9 cellular contexts compared by ENCODE assay signal in genomic region chr11:68146704-68147474, GRCh38.
DNase-seq lines count a peak whose midpoint lies in the region; ATAC-seq and TF ChIP-seq lines count a peak whose summit lies in the region.
"Had no signal": no experiment of that assay in that cellular context is flagged by ENCODE, and none has a peak within 500 bp of the region (broad histone marks: within the 10 kb centered on the region; RNA-seq: fewer than 3 reads in every experiment).

No MANE protein-coding gene starts in this region.

- H3K4me3 ChIP-seq in RWPE2 (ENCODE audit: severe bottlenecking), result no peak overlapping the region
- H3K4me3 ChIP-seq: thoracic aorta had no signal

- DNase-seq in activated effector memory CD4-positive, alpha-beta T cell treated with anti-CD3 and anti-CD28 coated beads, Interleukin-2, amount 50 U/mL, for 16 hours, result peak; percentile 47
- DNase-seq in activated effector memory CD4-positive, alpha-beta T cell treated with Interleukin-2 at 50 U/mL for 16 hours, result no peak
- DNase-seq in RWPE2 (ENCODE audit: low spot score) (peak; percentile 53), hepatic stellate cell (ENCODE audit: low spot score) (peak; percentile 65)
- DNase-seq in activated naive CD4-positive, alpha-beta T cell treated with Interleukin-2 at 50 U/mL for 16 hours, result no peak

- H3K9me3 ChIP-seq in RWPE2 (ENCODE audit: severe bottlenecking), result no peaks in the 10 kb centered on the region
- H3K9me3 ChIP-seq: thoracic aorta had no signal

- ATAC-seq in RWPE2 (ENCODE audit: low read depth) (peak; percentile 48; the same call in 2 of the 3 replicates), HG03196 (IDR thresholded peaks at IDR 0.05; ENCODE audit: unreplicated experiment) (no peak), GM21619 (IDR thresholded peaks at IDR 0.05; ENCODE audit: unreplicated experiment) (no peak), GM21515 (IDR thresholded peaks at IDR 0.05; ENCODE audit: unreplicated experiment) (no peak)

- H3K36me3 ChIP-seq in RWPE2 (ENCODE audit: low read depth), result no peaks in the 10 kb centered on the region
- H3K36me3 ChIP-seq: thoracic aorta had no signal

- no peaks in the 10 kb centered on the region for H3K4me1 ChIP-seq in RWPE2 (ENCODE audit: insufficient read depth, poor library complexity, severe bottlenecking)

- H3K27me3 ChIP-seq in RWPE2 (ENCODE audit: insufficient read depth, poor library complexity, severe bottlenecking), result no peaks in the 10 kb centered on the region

- TF ChIP-seq CTCF in RWPE2 (IDR thresholded peaks at IDR 0.05; ENCODE audit: poor library complexity, severe bottlenecking), result no peak

- no peak overlapping the region for H3K27ac ChIP-seq in RWPE2 (ENCODE audit: poor library complexity, severe bottlenecking)
- H3K27ac ChIP-seq: thoracic aorta had no signal

Comparison
In these comparisons a context has a peak if more than half of its experiments do, and no peak if none do; other contexts are left out.
1. DNase-seq: peak in activated effector memory CD4-positive, alpha-beta T cell treated with anti-CD3 and anti-CD28 coated beads, Interleukin-2, amount 50 U/mL, for 16 hours (single experiment), RWPE2 (single experiment) and hepatic stellate cell (single experiment); none in activated effector memory CD4-positive, alpha-beta T cell treated with Interleukin-2 at 50 U/mL for 16 hours (single experiment) and activated naive CD4-positive, alpha-beta T cell treated with Interleukin-2 at 50 U/mL for 16 hours (single experiment).